1 cellular context compared by ENCODE assay signal in genomic region chrX:30283456-30284200, GRCh38.
TF ChIP-seq lines count a peak whose summit lies in the region.

No MANE protein-coding gene starts in this region.

TF ChIP-seq in GM12878, 131 proteins besides CTCF, POLR2A, EP300 and RAD21:
- TF ChIP-seq BMI1 (IDR thresholded peaks at IDR 0.05; ENCODE audit: borderline replicate concordance) = no peak
- TF ChIP-seq BCL3 (IDR thresholded peaks at IDR 0.05; ENCODE audit: borderline replicate concordance, insufficient read depth, low read depth, low read length, poor library complexity, severe bottlenecking) = peak; percentile 64
- no peak for TF ChIP-seq SUZ12 (IDR thresholded peaks at IDR 0.05; ENCODE audit: unreplicated experiment)
- TF ChIP-seq RBBP5 (conservative IDR thresholded peaks at IDR 0.05) = no peak
